In the genomic region with DNA sequence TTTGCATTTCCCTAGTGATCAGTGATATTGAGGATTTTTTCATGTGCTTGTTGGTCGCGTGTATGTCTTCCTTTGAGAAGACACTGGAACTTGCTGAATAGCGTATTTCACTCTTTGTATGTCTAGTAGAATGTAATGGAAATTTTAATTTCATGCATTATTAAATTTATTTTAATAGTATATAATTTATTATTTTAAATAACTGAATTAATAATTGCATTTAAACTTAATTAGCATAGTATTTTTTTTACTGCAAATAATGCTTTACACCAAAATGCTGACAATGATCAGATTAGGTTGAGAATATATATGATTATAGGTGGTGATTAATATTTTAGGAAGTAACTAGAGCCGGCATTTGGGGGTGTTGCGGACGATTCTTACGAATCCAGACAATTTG, we compare ENCODE assay signal across 5 cellular contexts.
"Had no signal": no experiment of that assay in that cellular context is flagged by ENCODE, and none has a peak within 500 bp of the region (broad histone marks: within the 10 kb centered on the region; RNA-seq: fewer than 3 reads in every experiment).

No MANE protein-coding gene starts in this region.

- H2AFZ ChIP-seq: PC-9 had no signal

- H3K4me1 ChIP-seq: Peyer's patch, SJCRH30 had no signal

- H3K27ac ChIP-seq: PC-9, Peyer's patch, SJCRH30 had no signal

- DNase-seq: NCI-H1417 treated with DMSO at 0.1 percent for 48 hours, NCI-H524 treated with DMSO at 0.1 percent for 48 hours had no signal

- H3K36me3 ChIP-seq: SJCRH30 had no signal

- H3K27me3 ChIP-seq: Peyer's patch, SJCRH30 had no signal

- H3K4me2 ChIP-seq: PC-9 had no signal

- H3K4me3 ChIP-seq: PC-9, Peyer's patch, SJCRH30 had no signal
